In the genomic region with DNA sequence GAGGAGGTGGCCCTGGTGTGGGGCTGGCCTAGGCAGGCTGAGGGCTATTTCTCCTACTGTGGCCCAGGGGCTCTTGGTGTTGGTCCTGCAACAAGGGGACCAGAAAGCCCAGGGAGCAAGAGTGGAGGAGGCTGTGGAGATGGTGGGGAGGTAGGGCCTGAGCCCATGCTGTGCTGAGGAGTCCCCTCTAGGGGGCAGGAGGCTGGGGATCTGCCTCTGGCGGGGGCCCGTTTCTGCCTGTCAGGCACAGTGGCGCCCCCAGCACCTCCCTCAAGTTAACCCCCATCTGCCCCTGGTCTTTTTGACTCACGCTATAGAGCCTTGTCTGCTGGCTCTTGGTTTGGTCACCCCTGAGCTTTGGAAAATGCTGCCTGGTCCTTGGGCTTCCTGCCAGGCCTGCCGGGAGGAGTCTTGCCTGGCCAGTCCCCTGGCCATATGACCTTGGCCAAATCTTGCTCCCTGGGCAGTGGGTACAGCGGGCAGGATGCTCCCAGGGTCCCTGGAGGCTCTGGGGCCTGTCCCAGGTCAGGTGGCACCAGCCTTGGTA, we compare ENCODE assay signal across 8 cellular contexts. TPM values are rescaled to one million over a fixed set of nuclear protein-coding genes. Genes with fewer than 3 reads are reported as not detected.
DNase-seq lines count a peak whose midpoint lies in the region; ATAC-seq and TF ChIP-seq lines count a peak whose summit lies in the region.

No MANE protein-coding gene starts in this region.

- H3K36me3 Mint-ChIP-seq in glutamatergic neuron (ENCODE audit: unreplicated experiment): no peaks in the 10 kb centered on the region

- peak overlapping the region; percentile 25 for H3K4me3 Mint-ChIP-seq in glutamatergic neuron (ENCODE audit: unreplicated experiment)

- H3K27ac ChIP-seq in 22Rv1: no peak overlapping the region
- no peak overlapping the region for H3K27ac ChIP-seq in SU-DHL-6 (ENCODE audit: low read depth, low read length)

- H3K79me2 ChIP-seq in SU-DHL-6 (ENCODE audit: insufficient read depth, low read length): no peaks in the 10 kb centered on the region

- DNase-seq in glutamatergic neuron: no peak
- DNase-seq in T1000 (lab: John Stamatoyannopoulos, UW): no peak
- no peak for DNase-seq in NCI-H1105 (lab: John Stamatoyannopoulos, UW)

- no peak overlapping the region for H3K9ac ChIP-seq in SU-DHL-6 (ENCODE audit: low read length)

- H3F3A ChIP-seq in SU-DHL-6 (ENCODE audit: insufficient read depth): no peaks in the 10 kb centered on the region

- H3K9me3 ChIP-seq in SU-DHL-6 (ENCODE audit: insufficient read depth, low read length): no peaks in the 10 kb centered on the region

- H3K27ac Mint-ChIP-seq in glutamatergic neuron (ENCODE audit: unreplicated experiment): no peak overlapping the region

- TF ChIP-seq CTCF in 22Rv1 (IDR thresholded peaks at IDR 0.05) (peak; percentile 36), GM12875 (IDR thresholded peaks at IDR 0.05; ENCODE audit: borderline replicate concordance, insufficient read depth, low read depth, low read length) (peak; percentile 65), SU-DHL-6 (IDR thresholded peaks at IDR 0.05; ENCODE audit: insufficient read depth, low read length, poor library complexity, severe bottlenecking) (peak; percentile 10), glutamatergic neuron (IDR thresholded peaks at IDR 0.05; ENCODE audit: partially characterized antibody, unreplicated experiment) (peak; percentile 28)

- H3K9me3 Mint-ChIP-seq in glutamatergic neuron (ENCODE audit: unreplicated experiment): peaks cover 17% of the 10 kb centered on the region

- H3K9me2 ChIP-seq in SU-DHL-6 (replicated peaks; ENCODE audit: insufficient read depth, low read length): no peaks in the 10 kb centered on the region

- no peak overlapping the region for H3K4me3 ChIP-seq in GM12875 (ENCODE audit: low read depth, low read length)
- H3K4me3 ChIP-seq in SU-DHL-6 (ENCODE audit: insufficient read depth, low read length, poor library complexity, severe bottlenecking): no peak overlapping the region

- H3K4me1 Mint-ChIP-seq in glutamatergic neuron (ENCODE audit: low read depth, unreplicated experiment): peaks cover 39% of the 10 kb centered on the region

- H4K20me1 ChIP-seq in SU-DHL-6 (ENCODE audit: low read depth, low read length): no peaks in the 10 kb centered on the region

- no peak overlapping the region for H2AFZ ChIP-seq in SU-DHL-6 (ENCODE audit: low read depth, low read length, severe bottlenecking)

- no peaks in the 10 kb centered on the region for H3K27me3 ChIP-seq in SU-DHL-6 (ENCODE audit: low read length)

- H3K36me3 ChIP-seq in SU-DHL-6 (ENCODE audit: low read length): no peaks in the 10 kb centered on the region

- H3K4me2 ChIP-seq in SU-DHL-6 (ENCODE audit: low read depth, low read length, poor library complexity, severe bottlenecking): no peak overlapping the region

- ATAC-seq in GM21515 (IDR thresholded peaks at IDR 0.05; ENCODE audit: unreplicated experiment) (no peak), GM18907 (IDR thresholded peaks at IDR 0.05; ENCODE audit: unreplicated experiment) (no peak)

- peaks cover 17% of the 10 kb centered on the region for H3K27me3 Mint-ChIP-seq in glutamatergic neuron (ENCODE audit: unreplicated experiment)

RNA-seq across cellular contexts. Expression of a gene that starts 5.9 kb away (rescaled TPM):
- total RNA-seq in glutamatergic neuron (ENCODE audit: unreplicated experiment): 252 TPM

RNA-seq across cellular contexts. Expression of a gene that starts 49.2 kb away (rescaled TPM):
- total RNA-seq in glutamatergic neuron (ENCODE audit: unreplicated experiment): 24.3 TPM

Comparison
In these comparisons a context has a peak if more than half of its experiments do, and no peak if none do; other contexts are left out.
1. CTCF ChIP-seq: peak in every context shown above with its lines; median percentile 65 in GM12875; 36 in 22Rv1; 28 in glutamatergic neuron; 10 in SU-DHL-6.